In the genomic region with DNA sequence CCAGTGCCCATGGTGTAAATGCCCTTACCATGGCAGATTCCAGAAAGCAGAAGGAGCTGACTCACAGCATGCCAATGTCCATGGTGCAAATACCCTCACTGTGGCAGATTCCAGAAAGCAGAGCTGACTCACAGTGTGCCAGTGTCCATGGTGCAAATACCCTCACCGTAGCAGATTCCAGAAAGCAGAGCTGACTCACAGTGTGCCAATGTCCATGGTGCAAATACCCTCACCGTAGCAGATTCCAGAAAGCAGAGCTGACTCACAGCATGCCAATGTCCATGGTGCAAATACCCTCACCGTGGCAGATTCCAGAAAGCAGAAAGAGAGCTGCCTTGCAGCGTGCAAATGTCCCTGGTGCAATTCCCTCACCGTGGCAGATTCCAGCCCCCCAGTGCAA, we compare ENCODE assay signal across 21 cellular contexts.
DNase-seq lines count a peak whose midpoint lies in the region; FAIRE-seq and TF ChIP-seq lines count a peak whose summit lies in the region.
"Had no signal": no experiment of that assay in that cellular context is flagged by ENCODE, and none has a peak within 500 bp of the region (broad histone marks: within the 10 kb centered on the region; RNA-seq: fewer than 3 reads in every experiment).

No MANE protein-coding gene starts in this region.

- H3K14ac ChIP-seq in H9 (ENCODE audit: insufficient read depth, low read length): no peak overlapping the region
- H3K14ac ChIP-seq in trophoblast cell (ENCODE audit: low read length): no peak overlapping the region

- H3K27ac Mint-ChIP-seq in H9: no peak overlapping the region
- H3K27ac Mint-ChIP-seq: CD4-positive, CD25-positive, alpha-beta regulatory T cell; IgD-negative memory B cell had no signal

- no peak overlapping the region for H3T11ph ChIP-seq in H9 (ENCODE audit: low read length)

- no peak overlapping the region for H2BK120ac ChIP-seq in H9 (ENCODE audit: low read depth, low read length, poor library complexity, severe bottlenecking)
- H2BK120ac ChIP-seq in trophoblast cell (ENCODE audit: insufficient read depth, low read length, poor library complexity): no peak overlapping the region

- TF ChIP-seq POLR2A in esophagus muscularis mucosa (IDR thresholded peaks at IDR 0.05; ENCODE audit: low read depth): no peak

- TF ChIP-seq EP300 in esophagus muscularis mucosa (IDR thresholded peaks at IDR 0.05): no peak

- H3K4me3 ChIP-seq in esophagus muscularis mucosa (no peak overlapping the region), trophoblast cell (ENCODE audit: low read depth, low read length) (no peak overlapping the region)
- H3K4me3 ChIP-seq: HAP-1 had no signal

- no peak overlapping the region for H2BK12ac ChIP-seq in H9 (ENCODE audit: insufficient read length, low read depth, low read length)
- no peak overlapping the region for H2BK12ac ChIP-seq in trophoblast cell (ENCODE audit: low read length)

- no peak overlapping the region for H3K4ac ChIP-seq in H9 (ENCODE audit: low read depth, low read length)
- H3K4ac ChIP-seq in trophoblast cell (ENCODE audit: low read depth, low read length): no peak overlapping the region

- H2BK5ac ChIP-seq in H9 (ENCODE audit: insufficient read length, low read length): no peak overlapping the region
- no peak overlapping the region for H2BK5ac ChIP-seq in trophoblast cell (ENCODE audit: low read depth, low read length, poor library complexity)

- no peaks in the 10 kb centered on the region for H3K23me2 ChIP-seq in H9 (ENCODE audit: insufficient read length, low read depth, low read length, poor library complexity, severe bottlenecking)

- H3K56ac ChIP-seq in H9 (ENCODE audit: insufficient read length, low read depth, low read length): no peak overlapping the region

- WGBS in H9 (ENCODE audit: extremely low coverage, insufficient read length, low lambda C conversion rate): no CpG with 5 or more reads among the region's 5 CpGs
- WGBS in esophagus muscularis mucosa: 84% methylated on average over 5 of the region's 5 CpGs
- no CpG with 5 or more reads among the region's 5 CpGs for WGBS in trophoblast cell (ENCODE audit: extremely low coverage, insufficient coverage, insufficient read length)

- no peaks in the 10 kb centered on the region for H3K79me1 ChIP-seq in H9 (ENCODE audit: insufficient read depth, low read depth, low read length, poor library complexity, severe bottlenecking)
- no peaks in the 10 kb centered on the region for H3K79me1 ChIP-seq in trophoblast cell (ENCODE audit: low read length)

- H2AK5ac ChIP-seq in H9 (ENCODE audit: insufficient read length, low read length): no peak overlapping the region
- no peak overlapping the region for H2AK5ac ChIP-seq in trophoblast cell (ENCODE audit: low read length)

- H4K91ac ChIP-seq in H9 (ENCODE audit: insufficient read length, low read depth, low read length): no peak overlapping the region
- H4K91ac ChIP-seq in trophoblast cell (ENCODE audit: low read depth, low read length): no peak overlapping the region

- no peak for FAIRE-seq in RCC 7860 (lab: Jason Lieb, UNC)
- FAIRE-seq: HTR-8/SVneo had no signal

- H3K27me3 ChIP-seq in H9 (ENCODE audit: insufficient read depth, low read length) (no peaks in the 10 kb centered on the region), esophagus muscularis mucosa (peaks cover 0 to 38% (median 0%) of the 10 kb centered on the region in 4 donors), trophoblast cell (ENCODE audit: insufficient read depth, low read length) (peaks cover 2% of the 10 kb centered on the region)

- H4K5ac ChIP-seq in H9 (ENCODE audit: insufficient read length, low read depth, low read length): no peak overlapping the region

- H3K27ac ChIP-seq in H9 (ENCODE audit: insufficient read length, low read depth, low read length): no peak overlapping the region
- H3K27ac ChIP-seq in esophagus muscularis mucosa (replicated peaks in 1 of 4): no peak overlapping the region
- H3K27ac ChIP-seq in trophoblast cell (ENCODE audit: low read depth, low read length): no peak overlapping the region

- no peak overlapping the region for H3K23ac ChIP-seq in H9 (ENCODE audit: insufficient read length, low read depth, low read length)
- no peak overlapping the region for H3K23ac ChIP-seq in trophoblast cell (ENCODE audit: low read length)

- H3K36me3 ChIP-seq in esophagus muscularis mucosa (no peaks in the 10 kb centered on the region), trophoblast cell (ENCODE audit: control insufficient read depth in 1 of 2, insufficient read depth in 2 of 2, low read length in 2 of 2) (no peaks in the 10 kb centered on the region)
- H3K36me3 ChIP-seq: HAP-1 had no signal

- no peaks in the 10 kb centered on the region for H4K20me1 ChIP-seq in H9 (ENCODE audit: control insufficient read depth, insufficient read depth, insufficient read length)

- H3K9me3 Mint-ChIP-seq in H9: no peaks in the 10 kb centered on the region; a peak in 1 of 5 replicates

- H3K9me3 ChIP-seq in H9 (ENCODE audit: control insufficient read depth, low read depth, low read length): no peaks in the 10 kb centered on the region
- H3K9me3 ChIP-seq in esophagus muscularis mucosa: no peaks in the 10 kb centered on the region
- peaks cover 5% of the 10 kb centered on the region for H3K9me3 ChIP-seq in trophoblast cell (ENCODE audit: insufficient read depth, low read depth, low read length)
- H3K9me3 ChIP-seq: Caco-2, HAP-1 had no signal

- H2AFZ ChIP-seq in H9 (ENCODE audit: low read length) (no peak overlapping the region), trophoblast cell (ENCODE audit: insufficient read depth, low read length, poor library complexity) (no peak overlapping the region)

- H2BK20ac ChIP-seq in H9 (ENCODE audit: low read depth, low read length, poor library complexity, severe bottlenecking): no peak overlapping the region

- H3K4me2 ChIP-seq in H9 (ENCODE audit: insufficient read depth, insufficient read length, low read length) (no peak overlapping the region), trophoblast cell (ENCODE audit: low read length) (no peak overlapping the region)

- no peak overlapping the region for H4K8ac ChIP-seq in H9 (replicated peaks; ENCODE audit: insufficient read length, low read depth, low read length)
- no peak overlapping the region for H4K8ac ChIP-seq in trophoblast cell (ENCODE audit: low read depth, low read length)

- H3K4me3 Mint-ChIP-seq in H9: no peak overlapping the region
- H3K4me3 Mint-ChIP-seq: CD4-positive, CD25-positive, alpha-beta regulatory T cell; IgD-negative memory B cell had no signal

- peaks cover 32% of the 10 kb centered on the region for H3K27me3 Mint-ChIP-seq in H9 (ENCODE audit: low read depth)
- H3K27me3 Mint-ChIP-seq: IgD-negative memory B cell had no signal

- no peaks in the 10 kb centered on the region; a peak in 1 of 7 replicates for H3K36me3 Mint-ChIP-seq in H9 (ENCODE audit: insufficient read depth in 1 of 3, low read depth in 3 of 3)
- H3K36me3 Mint-ChIP-seq: CD4-positive, CD25-positive, alpha-beta regulatory T cell; IgD-negative memory B cell had no signal

- H3K9ac ChIP-seq in H9 (ENCODE audit: extremely low read depth, insufficient read length, low read length): no peak overlapping the region
- H3K9ac ChIP-seq in trophoblast cell (ENCODE audit: low read length): no peak overlapping the region

- H2BK15ac ChIP-seq in H9 (ENCODE audit: low read depth, low read length): no peak overlapping the region

- no peak overlapping the region for H4K12ac ChIP-seq in trophoblast cell (ENCODE audit: low read depth, low read length)

- no peaks in the 10 kb centered on the region for H3K79me2 ChIP-seq in H9 (ENCODE audit: insufficient read depth, low read length)
- no peaks in the 10 kb centered on the region for H3K79me2 ChIP-seq in trophoblast cell (ENCODE audit: control insufficient read depth, insufficient read depth, low read length, poor library complexity)

- peaks cover 0 to 3% of the 10 kb centered on the region in 2 experiments; a peak in 1 of 4 replicates for H3K4me1 Mint-ChIP-seq in H9
- H3K4me1 Mint-ChIP-seq: CD4-positive, CD25-positive, alpha-beta regulatory T cell had no signal

- no peak for TF ChIP-seq CTCF in H9 (conservative IDR thresholded peaks at IDR 0.05)
- TF ChIP-seq CTCF in esophagus muscularis mucosa (IDR thresholded peaks at IDR 0.05): no peak

- DNase-seq in H9 (peak; percentile 10), RCC 7860 (ENCODE audit: low spot score) (peak; percentile 5), esophagus muscularis mucosa (ENCODE audit: extremely low spot score) (peak; percentile 47), trophoblast cell (peak; percentile 29 to 62), AG08395 (ENCODE audit: low spot score) (no peak), LoVo (ENCODE audit: low spot score) (no peak)
- DNase-seq in activated CD4-positive, CD25-positive, alpha-beta regulatory T cell treated with anti-CD3 and anti-CD28 coated beads, Interleukin-2, amount 50 U/mL, for 72 hours: no peak
- DNase-seq in stimulated activated CD8-positive, alpha-beta memory T cell treated with anti-CD3 and anti-CD28 coated beads, Interleukin-4, amount 100 ng/mL, for 48 hours: no peak
- DNase-seq: ACHN; CD4-positive, CD25-positive, alpha-beta regulatory T cell; DMS153; EL; Kasumi-1; NCI-H187; NCI-H345; NCI-H69; NK-92 treated with Interleukin-12 subunit alpha and Interleukin-12 subunit beta, amount 100 ng/mL, for 24 hours had no signal

- H3K18ac ChIP-seq in H9 (ENCODE audit: insufficient read length, low read depth, low read length) (no peak overlapping the region), trophoblast cell (ENCODE audit: low read length) (no peak overlapping the region)

- H3K4me1 ChIP-seq in H9 (ENCODE audit: insufficient read depth, low read length): no peaks in the 10 kb centered on the region
- H3K4me1 ChIP-seq in esophagus muscularis mucosa: no peaks in the 10 kb centered on the region
- H3K4me1 ChIP-seq in trophoblast cell (ENCODE audit: control insufficient read depth in 1 of 2, insufficient read depth in 2 of 2, low read length in 2 of 2): no peaks in the 10 kb centered on the region
- H3K4me1 ChIP-seq: Caco-2, HAP-1 had no signal

- intact Hi-C loops in esophagus muscularis mucosa (cut with DNase I): no loop called here

Comparison
In these comparisons a context has a peak if more than half of its experiments do, and no peak if none do; other contexts are left out.
1. DNase-seq: peak in H9 (single experiment), RCC 7860 (single experiment), esophagus muscularis mucosa (single experiment) and trophoblast cell (2 of 2); none in AG08395 (single experiment), activated CD4-positive, CD25-positive, alpha-beta regulatory T cell treated with anti-CD3 and anti-CD28 coated beads, Interleukin-2, amount 50 U/mL, for 72 hours (single experiment), LoVo (single experiment) and stimulated activated CD8-positive, alpha-beta memory T cell treated with anti-CD3 and anti-CD28 coated beads, Interleukin-4, amount 100 ng/mL, for 48 hours (single experiment).